Comparison of ENCODE assay signal across 1 cellular context in the genomic region with DNA sequence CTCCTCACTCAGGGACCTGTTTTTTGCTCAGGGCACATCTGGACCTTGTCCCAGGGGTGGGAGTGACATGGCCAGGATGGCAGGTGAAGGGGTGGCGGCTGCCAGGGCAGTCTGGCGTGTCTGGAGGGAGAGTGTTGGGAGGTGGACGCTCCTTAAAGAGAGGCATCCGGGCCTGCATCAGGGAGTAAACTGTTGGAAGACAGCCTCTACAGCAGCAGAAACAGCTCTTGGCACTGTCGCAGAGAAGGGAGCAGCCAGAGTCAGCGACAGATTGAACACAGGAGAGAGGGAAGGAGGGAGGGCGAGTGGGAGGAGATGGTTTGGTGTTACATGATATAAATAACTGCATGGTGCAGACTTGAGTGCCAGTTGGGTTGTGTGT.
TF ChIP-seq lines count a peak whose summit lies in the region.

No MANE protein-coding gene starts in this region.

TF ChIP-seq in WTC11, 78 proteins besides CTCF, POLR2A, EP300 and RAD21 (continued from another document):
- TF ChIP-seq, protein P1, sequence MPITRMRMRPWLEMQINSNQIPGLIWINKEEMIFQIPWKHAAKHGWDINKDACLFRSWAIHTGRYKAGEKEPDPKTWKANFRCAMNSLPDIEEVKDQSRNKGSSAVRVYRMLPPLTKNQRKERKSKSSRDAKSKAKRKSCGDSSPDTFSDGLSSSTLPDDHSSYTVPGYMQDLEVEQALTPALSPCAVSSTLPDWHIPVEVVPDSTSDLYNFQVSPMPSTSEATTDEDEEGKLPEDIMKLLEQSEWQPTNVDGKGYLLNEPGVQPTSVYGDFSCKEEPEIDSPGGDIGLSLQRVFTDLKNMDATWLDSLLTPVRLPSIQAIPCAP (CRISPR knock-in tag; IDR thresholded peaks at IDR 0.05) = no peak
- TF ChIP-seq ZNF219 (CRISPR knock-in tag; IDR thresholded peaks at IDR 0.05; ENCODE audit: borderline replicate concordance) = no peak
- TF ChIP-seq ZNF423 (CRISPR knock-in tag; IDR thresholded peaks at IDR 0.05) = no peak
- TF ChIP-seq, protein P2, sequence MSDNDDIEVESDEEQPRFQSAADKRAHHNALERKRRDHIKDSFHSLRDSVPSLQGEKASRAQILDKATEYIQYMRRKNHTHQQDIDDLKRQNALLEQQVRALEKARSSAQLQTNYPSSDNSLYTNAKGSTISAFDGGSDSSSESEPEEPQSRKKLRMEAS (CRISPR knock-in tag; IDR thresholded peaks at IDR 0.05) = no peak
- TF ChIP-seq, protein P3, sequence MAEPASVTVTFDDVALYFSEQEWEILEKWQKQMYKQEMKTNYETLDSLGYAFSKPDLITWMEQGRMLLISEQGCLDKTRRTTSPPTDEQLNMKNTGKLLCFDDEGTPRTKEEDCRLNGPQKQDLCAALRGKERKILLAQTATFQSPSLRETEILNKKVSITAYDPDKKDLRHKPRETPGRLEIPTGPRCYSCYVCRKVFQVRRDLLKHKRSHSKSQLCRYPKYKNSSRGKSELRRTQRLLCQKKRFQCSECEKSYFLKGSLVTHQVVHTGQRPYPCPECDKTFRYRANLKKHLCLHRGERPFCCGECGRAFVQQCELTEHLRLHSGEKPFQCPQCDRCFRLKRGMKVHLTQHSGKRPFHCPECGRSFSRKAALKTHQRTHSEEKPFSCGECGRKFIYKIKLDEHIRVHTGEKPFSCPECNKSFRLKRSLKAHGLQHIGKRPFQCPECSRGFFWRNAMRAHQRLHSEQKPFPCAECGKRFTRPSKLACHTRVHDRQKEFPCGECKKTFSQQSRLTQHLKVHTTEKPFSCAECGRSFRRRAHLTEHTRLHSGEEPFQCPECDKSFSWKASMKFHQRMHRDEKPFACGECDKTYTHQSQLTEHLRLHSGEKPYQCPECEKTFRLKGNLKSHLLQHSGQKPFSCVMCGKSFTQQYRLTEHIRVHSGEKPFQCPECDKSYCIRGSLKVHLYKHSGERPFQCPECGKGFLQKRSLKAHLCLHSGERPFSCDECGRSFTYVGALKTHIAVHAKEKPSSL (CRISPR knock-in tag; conservative IDR thresholded peaks at IDR 0.05) = no peak
- TF ChIP-seq CREM (CRISPR knock-in tag; IDR thresholded peaks at IDR 0.05) = no peak
- TF ChIP-seq, protein P4, sequence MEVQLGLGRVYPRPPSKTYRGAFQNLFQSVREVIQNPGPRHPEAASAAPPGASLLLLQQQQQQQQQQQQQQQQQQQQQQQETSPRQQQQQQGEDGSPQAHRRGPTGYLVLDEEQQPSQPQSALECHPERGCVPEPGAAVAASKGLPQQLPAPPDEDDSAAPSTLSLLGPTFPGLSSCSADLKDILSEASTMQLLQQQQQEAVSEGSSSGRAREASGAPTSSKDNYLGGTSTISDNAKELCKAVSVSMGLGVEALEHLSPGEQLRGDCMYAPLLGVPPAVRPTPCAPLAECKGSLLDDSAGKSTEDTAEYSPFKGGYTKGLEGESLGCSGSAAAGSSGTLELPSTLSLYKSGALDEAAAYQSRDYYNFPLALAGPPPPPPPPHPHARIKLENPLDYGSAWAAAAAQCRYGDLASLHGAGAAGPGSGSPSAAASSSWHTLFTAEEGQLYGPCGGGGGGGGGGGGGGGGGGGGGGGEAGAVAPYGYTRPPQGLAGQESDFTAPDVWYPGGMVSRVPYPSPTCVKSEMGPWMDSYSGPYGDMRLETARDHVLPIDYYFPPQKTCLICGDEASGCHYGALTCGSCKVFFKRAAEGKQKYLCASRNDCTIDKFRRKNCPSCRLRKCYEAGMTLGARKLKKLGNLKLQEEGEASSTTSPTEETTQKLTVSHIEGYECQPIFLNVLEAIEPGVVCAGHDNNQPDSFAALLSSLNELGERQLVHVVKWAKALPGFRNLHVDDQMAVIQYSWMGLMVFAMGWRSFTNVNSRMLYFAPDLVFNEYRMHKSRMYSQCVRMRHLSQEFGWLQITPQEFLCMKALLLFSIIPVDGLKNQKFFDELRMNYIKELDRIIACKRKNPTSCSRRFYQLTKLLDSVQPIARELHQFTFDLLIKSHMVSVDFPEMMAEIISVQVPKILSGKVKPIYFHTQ (CRISPR knock-in tag; IDR thresholded peaks at IDR 0.05) = no peak
TF ChIP-seq in WTC11: peak in this region for 0.
